ENCODE assay signal across 12 cellular contexts in the genomic region with DNA sequence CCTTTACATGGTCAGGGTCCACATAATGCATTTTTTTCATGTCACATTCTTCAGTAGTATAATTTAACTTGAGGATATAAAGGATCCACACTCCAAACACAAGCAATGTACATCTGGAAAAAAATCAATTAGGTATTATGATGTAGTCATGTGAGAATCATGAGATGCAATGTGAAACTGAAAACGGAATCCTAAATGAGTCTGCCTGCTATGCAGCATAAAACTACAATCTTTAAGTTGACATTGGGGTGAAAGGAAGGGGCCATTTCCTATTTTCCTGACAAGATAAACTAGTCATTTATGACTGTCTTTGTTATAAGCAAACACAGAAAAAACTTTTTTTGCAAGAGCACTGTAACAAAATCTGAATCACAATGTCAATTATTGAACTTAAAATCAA. TPM values are rescaled to one million over a fixed set of nuclear protein-coding genes. Genes with fewer than 3 reads are reported as not detected.
DNase-seq lines count a peak whose midpoint lies in the region; ATAC-seq and TF ChIP-seq lines count a peak whose summit lies in the region.
"Had no signal": no experiment of that assay in that cellular context is flagged by ENCODE, and none has a peak within 500 bp of the region (broad histone marks: within the 10 kb centered on the region; RNA-seq: fewer than 3 reads in every experiment).

No MANE protein-coding gene starts in this region.

- 0 out of 2 replicates have a peak overlapping the region, but pooled peaks have one; percentile 8 for H3K27ac ChIP-seq in SK-N-MC

- no peak for DNase-seq in SK-N-MC (ENCODE audit: low read depth, low spot score)
- DNase-seq in lung microvascular endothelial cell (ENCODE audit: low read depth in 2 of 2) = peak; percentile 66 to 72
- no peak for DNase-seq in GM13976 (ENCODE audit: low spot score)
- no peak for DNase-seq in DMS 273 (lab: John Stamatoyannopoulos, UW; ENCODE audit: unreplicated experiment)
- DNase-seq in ureter (ENCODE audit: low spot score) = no peak
- no peak for DNase-seq in hypothalamus (lab: John Stamatoyannopoulos, UW)
- DNase-seq: activated CD4-positive, CD25-positive, alpha-beta regulatory T cell treated with anti-CD3 and anti-CD28 coated beads, Interleukin-2, amount 50 U/mL, for 72 hours; GDM1; stimulated activated CD4-positive, alpha-beta T cell treated with anti-CD3 and anti-CD28 coated beads, Interleukin-4, amount 100 ng/mL, for 4 hours had no signal

- no peak for TF ChIP-seq CTCF in GM13976 (IDR thresholded peaks at IDR 0.05; ENCODE audit: borderline replicate concordance, control extremely low read depth, extremely low read depth, insufficient read depth, missing control alignments)

- in situ Hi-C loops in GM13976 (cut with MboI; ENCODE audit: low sequenced_read_pairs, unreplicated experiment) = no loop called here

- H3K9ac ChIP-seq in SK-N-MC (ENCODE audit: insufficient read length) = no peak overlapping the region

- H3K4me3 ChIP-seq in SK-N-MC = no peak overlapping the region
- H3K4me3 ChIP-seq: K562 had no signal

- ATAC-seq in GM18502 (IDR thresholded peaks at IDR 0.05; ENCODE audit: poor library complexity, unreplicated experiment) (peak; percentile 59), GM21717 (IDR thresholded peaks at IDR 0.05; ENCODE audit: unreplicated experiment) (peak; percentile 47)
- ATAC-seq: K562 had no signal

- peaks cover 8% of the 10 kb centered on the region for H3K36me3 ChIP-seq in SK-N-MC (ENCODE audit: insufficient read depth, low read length)

- H3K9me3 ChIP-seq in SK-N-MC (ENCODE audit: low read depth, low read length) = no peaks in the 10 kb centered on the region

RNA-seq across cellular contexts. Expression of a gene that starts 27.6 kb away (rescaled TPM):
- total RNA-seq in lung microvascular endothelial cell (2.2 and 3.1 TPM in 2 replicates), ureter (120 TPM)

Comparison
In these comparisons a context has a peak if more than half of its experiments do, and no peak if none do; other contexts are left out.
1. DNase-seq: peak in lung microvascular endothelial cell (2 of 2); none in SK-N-MC (single experiment), GM13976 (single experiment), DMS 273 (single experiment), ureter (single experiment) and hypothalamus (0 of 51).
2. RNA of a gene that starts 27.6 kb away (total RNA-seq): 120 TPM in ureter (single experiment); 2.2 to 3.1 TPM in lung microvascular endothelial cell; every median in the first group is over 10 times any median in the second.